27 cellular contexts compared by ENCODE assay signal in the genomic region with DNA sequence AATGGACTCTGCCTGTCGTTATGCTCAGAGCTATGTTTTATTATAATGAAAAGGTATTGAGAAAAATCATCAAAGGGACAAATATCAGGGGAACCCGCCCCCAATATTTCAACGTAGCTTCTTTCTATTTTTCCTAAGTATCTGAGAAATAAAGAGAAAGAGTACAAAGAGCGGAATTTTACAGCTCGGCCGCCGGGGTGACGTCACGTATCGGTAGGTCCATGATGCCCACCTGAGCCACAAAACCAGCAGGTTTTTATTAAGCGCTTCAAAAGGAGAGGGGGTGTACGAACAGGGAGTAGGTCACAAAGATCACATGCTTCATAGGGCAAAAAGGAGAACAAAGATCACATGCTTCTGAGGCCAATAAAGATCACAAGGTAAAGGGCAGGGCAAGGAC.
"Had no signal": no experiment of that assay in that cellular context is flagged by ENCODE, and none has a peak within 500 bp of the region (broad histone marks: within the 10 kb centered on the region; RNA-seq: fewer than 3 reads in every experiment).

No MANE protein-coding gene starts in this region.

- ATAC-seq: stimulated activated effector memory CD8-positive, alpha-beta T cell treated with anti-CD3 and anti-CD28 coated beads, Interleukin-12 subunit alpha, Interleukin-12 subunit beta, amount 100 ng/mL, for 72 hours; stimulated activated memory B cell treated with anti-CD40 and anti-IgM and Interleukin-4, amounts not matched to agents 10 μg/mL and 1 μg/mL and 100 μg/mL, for 72 hours; stimulated activated naive B cell treated with anti-CD40 and anti-IgM and Interleukin-4, amounts not matched to agents 10 μg/mL and 1 μg/mL and 100 μg/mL, for 72 hours; stimulated activated naive CD8-positive, alpha-beta T cell treated with anti-CD3 and anti-CD28 coated beads, Interleukin-15, amount 100 ng/mL, for 72 hours; stimulated activated naive CD8-positive, alpha-beta T cell treated with anti-CD3 and anti-CD28 coated beads, Interleukin-15, Interleukin-2, amounts not matched to agents 100 U/mL and 50 U/mL, for 24 hours; upper lobe of right lung had no signal

- FAIRE-seq: urothelium cell line had no signal

- H3K4me3 ChIP-seq: stomach, suprapubic skin, testis, thoracic aorta, thyroid gland, tibial artery, tibial nerve, transverse colon, upper lobe of left lung, upper lobe of right lung, uterus, vagina had no signal

- H3K27me3 ChIP-seq: stomach, suprapubic skin, testis, thyroid gland, tibial artery, tibial nerve, transverse colon, upper lobe of left lung, upper lobe of right lung, uterus, vagina had no signal

- H3K9me3 ChIP-seq: stomach, suprapubic skin, testis, thoracic aorta, thyroid gland, tibial artery, tibial nerve, transverse colon, upper lobe of left lung, upper lobe of right lung, uterus, vagina had no signal

- H3K27ac ChIP-seq: stomach, suprapubic skin, testis, thoracic aorta, thyroid gland, tibial artery, tibial nerve, transverse colon, upper lobe of left lung, upper lobe of right lung, uterus, vagina had no signal

- H3K4me1 ChIP-seq: suprapubic skin, testis, thyroid gland, tibial artery, tibial nerve, transverse colon, upper lobe of left lung, upper lobe of right lung, uterus, vagina had no signal

- DNase-seq: stimulated activated CD4-positive, alpha-beta T cell treated with anti-CD3 and anti-CD28 coated beads, Interleukin-2, amount 100 ng/mL, for 48 hours; stimulated activated CD4-positive, alpha-beta T cell treated with anti-CD3 and anti-CD28 coated beads, Interleukin-4, amount 100 ng/mL, for 1 hour; stimulated activated CD4-positive, alpha-beta T cell treated with anti-CD3 and anti-CD28 coated beads, Interleukin-4, amount 100 ng/mL, for 24 hours; stimulated activated CD4-positive, alpha-beta T cell treated with anti-CD3 and anti-CD28 coated beads, Interleukin-4, amount 100 ng/mL, for 4 hours; stimulated activated CD8-positive, alpha-beta memory T cell treated with anti-CD3 and anti-CD28 coated beads, Interleukin-4, amount 100 ng/mL, for 48 hours; stimulated activated naive B cell treated with anti-CD40 and anti-IgM and Interleukin-4, amounts not matched to agents 10 μg/mL and 1 μg/mL and 100 μg/mL, for 72 hours; stimulated activated naive CD4-positive, alpha-beta T cell; stimulated activated naive CD4-positive, alpha-beta T cell treated with Interleukin-2 at 50 U/mL for 16 hours; stimulated activated naive CD8-positive, alpha-beta T cell treated with anti-CD3 and anti-CD28 coated beads, Interleukin-15, amount 100 ng/mL, for 72 hours; stimulated activated naive CD8-positive, alpha-beta T cell treated with anti-CD3 and anti-CD28 coated beads, Interleukin-15, Interleukin-2, amounts not matched to agents 100 U/mL and 50 U/mL, for 24 hours; stomach; substantia nigra; testis; thyroid gland; tibial artery; transverse colon; trophoblast cell; upper lobe of left lung; upper lobe of right lung; uterus had no signal

- H3K36me3 ChIP-seq: stomach, suprapubic skin, thoracic aorta, thyroid gland, tibial artery, tibial nerve, transverse colon, upper lobe of left lung, upper lobe of right lung, uterus, vagina had no signal
